12 cellular contexts compared by ENCODE assay signal in the genomic region with DNA sequence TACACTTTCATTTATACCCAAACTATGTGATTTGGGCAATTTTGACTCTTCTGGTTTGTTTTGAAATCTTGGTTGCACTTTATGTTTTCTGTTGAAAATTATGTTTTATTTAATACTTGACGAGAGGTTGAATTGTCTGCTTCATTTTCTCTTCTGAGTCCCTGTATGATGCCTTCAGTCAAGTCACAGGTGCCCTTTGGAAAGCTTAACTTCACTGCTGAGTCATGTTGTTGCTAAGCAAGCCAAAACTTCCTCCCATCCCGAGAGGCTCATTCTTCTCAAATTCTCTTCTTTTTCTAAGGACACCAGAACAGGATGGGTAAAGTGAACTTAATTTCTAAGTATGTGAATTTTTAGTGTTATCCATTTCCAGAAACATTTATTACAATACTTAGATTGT.
A peak's percentile ranks its signal among the peaks of the same experiment; 100 is the strongest.
DNase-seq lines count a peak whose midpoint lies in the region; ATAC-seq, FAIRE-seq and TF ChIP-seq lines count a peak whose summit lies in the region.
"Had no signal": no experiment of that assay in that cellular context is flagged by ENCODE, and none has a peak within 500 bp of the region (broad histone marks: within the 10 kb centered on the region; RNA-seq: fewer than 3 reads in every experiment).

No MANE protein-coding gene starts in this region.

- DNase-seq in GM18507 (ENCODE audit: extremely low spot score, insufficient read length, low read depth), result no peak
- peak; percentile 8 for DNase-seq in MG63
- peak; percentile 75 for DNase-seq in fibroblast of mammary gland (ENCODE audit: low read depth)
- no peak for DNase-seq in T1000 (lab: John Stamatoyannopoulos, UW)
- DNase-seq in aorta, result no peak
- DNase-seq in stimulated activated naive CD4-positive, alpha-beta T cell treated with Interleukin-2 at 50 U/mL for 16 hours (lab: John Stamatoyannopoulos, UW), result no peak
- DNase-seq in immature natural killer cell, result no peak
- DNase-seq: GDM1, hippocampal formation, NCI-H1105, ovary had no signal

- no peak for TF ChIP-seq CTCF in fibroblast of mammary gland (conservative IDR thresholded peaks at IDR 0.05; ENCODE audit: control insufficient read depth, insufficient read depth, low read depth, low read length)

- no peaks in the 10 kb centered on the region for H3K4me1 ChIP-seq in aorta (ENCODE audit: control insufficient read depth in 1 of 2, insufficient read depth in 2 of 2, low read length in 2 of 2)

- H3K27ac Mint-ChIP-seq in immature natural killer cell, result no peak overlapping the region

- no peak overlapping the region for H3K27ac ChIP-seq in aorta (ENCODE audit: low read depth in 1 of 2, low read length in 2 of 2)
- H3K27ac ChIP-seq: ovary had no signal

- no peaks in the 10 kb centered on the region for H3K36me3 Mint-ChIP-seq in immature natural killer cell

- H3K36me3 ChIP-seq in MG63, result no peaks in the 10 kb centered on the region
- no peaks in the 10 kb centered on the region for H3K36me3 ChIP-seq in aorta (ENCODE audit: control insufficient read depth in 1 of 2, insufficient read depth in 2 of 2, low read length in 1 of 2)
- H3K36me3 ChIP-seq: ovary had no signal

- H3K4me3 ChIP-seq in MG63 (no peak overlapping the region), fibroblast of mammary gland (ENCODE audit: control insufficient read depth, low read depth, low read length) (no peak overlapping the region), aorta (ENCODE audit: low read length in 2 of 2) (no peak overlapping the region)
- H3K4me3 ChIP-seq: ovary had no signal

- H3K27me3 Mint-ChIP-seq in immature natural killer cell (ENCODE audit: low read depth in 3 of 3), result peaks cover 0 to 9% (median 0%) of the 10 kb centered on the region in 3 donors

- H3K9me3 ChIP-seq in MG63 (peaks cover 5% of the 10 kb centered on the region), aorta (ENCODE audit: control insufficient read depth, low read length) (no peaks in the 10 kb centered on the region)
- H3K9me3 ChIP-seq: ovary had no signal

- H3K27me3 ChIP-seq in MG63 (no peaks in the 10 kb centered on the region), aorta (ENCODE audit: control insufficient read depth in 1 of 2, insufficient read depth in 2 of 2, low read length in 1 of 2) (no peaks in the 10 kb centered on the region)
- H3K27me3 ChIP-seq: ovary had no signal

- peak; percentile 31 for FAIRE-seq in GM18507 (lab: Jason Lieb, UNC)

- ATAC-seq in GM21576 (IDR thresholded peaks at IDR 0.05; ENCODE audit: unreplicated experiment) (peak; percentile 11), aorta (ENCODE audit: low FRiP score) (no peak)

- intact Hi-C loops in aorta (cut with DNase I), result no loop called here

- peak overlapping the region in 1 of 5 donors; percentile 54 for H3K4me3 Mint-ChIP-seq in immature natural killer cell

- 78 to 81% methylated on average over 2 of the region's 2 CpGs for WGBS in aorta, 2 donors

- peaks cover 23 to 30% of the 10 kb centered on the region in 2 donors for H3K4me1 Mint-ChIP-seq in immature natural killer cell

- no peaks in the 10 kb centered on the region for H3K9me3 Mint-ChIP-seq in immature natural killer cell

Comparison
In these comparisons a context has a peak if more than half of its experiments do, and no peak if none do; other contexts are left out.
1. DNase-seq: peak in MG63 (single experiment) and fibroblast of mammary gland (single experiment); none in GM18507 (single experiment), T1000 (single experiment), aorta (0 of 2), stimulated activated naive CD4-positive, alpha-beta T cell treated with Interleukin-2 at 50 U/mL for 16 hours (single experiment) and immature natural killer cell (0 of 3).